In genomic region chr2:223787358-223787757, GRCh38 we compare ENCODE assay signal across 1 cellular context.
TF ChIP-seq lines count a peak whose summit lies in the region.

No MANE protein-coding gene starts in this region.

TF ChIP-seq in IMR-90, 13 proteins besides CTCF, POLR2A, EP300 and RAD21 (continued from another document):
- no peak for TF ChIP-seq FOS (IDR thresholded peaks at IDR 0.05; ENCODE audit: low read depth, low read length)
